ENCODE assay signal across 35 cellular contexts in the genomic region with DNA sequence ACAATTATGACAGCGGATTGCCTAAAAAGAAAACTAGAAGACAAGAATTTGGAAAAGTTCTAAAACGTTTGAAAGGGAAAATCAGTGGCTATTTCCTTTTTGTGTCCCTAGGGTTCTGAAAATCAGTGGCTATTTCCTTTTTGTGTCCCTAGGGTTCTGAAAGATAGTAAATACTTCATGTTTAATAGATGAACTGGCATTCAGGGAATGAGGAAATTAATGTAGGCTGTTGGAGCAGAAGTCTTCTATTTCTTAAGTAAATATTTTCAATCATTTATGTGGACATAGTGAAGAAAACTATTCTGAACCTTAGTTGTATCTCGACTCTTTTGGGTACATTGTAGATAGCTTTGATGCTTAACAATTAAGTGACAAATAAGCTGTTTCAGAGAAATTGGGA.
"Had no signal": no experiment of that assay in that cellular context is flagged by ENCODE, and none has a peak within 500 bp of the region (broad histone marks: within the 10 kb centered on the region; RNA-seq: fewer than 3 reads in every experiment).

No MANE protein-coding gene starts in this region.

- DNase-seq: activated CD4-positive, alpha-beta memory T cell treated with anti-CD3 and anti-CD28 coated beads for 36 hours; activated CD4-positive, alpha-beta T cell treated with anti-CD3 and anti-CD28 coated beads for 36 hours; activated CD4-positive, CD25-positive, alpha-beta regulatory T cell; activated CD4-positive, CD25-positive, alpha-beta regulatory T cell treated with anti-CD3 and anti-CD28 coated beads, Interleukin-2, amount 50 U/mL, for 72 hours; activated CD8-positive, alpha-beta memory T cell treated with anti-CD3 and anti-CD28 coated beads, Interleukin-2, amount 10 ng/mL, durations not matched to agents 7 days and 5 days; activated CD8-positive, alpha-beta memory T cell treated with anti-CD3 and anti-CD28 coated beads, Interleukin-2, amount 50 U/mL, for 4 hours; activated CD8-positive, alpha-beta T cell treated with anti-CD3 and anti-CD28 coated beads, Interleukin-2, amount 10 ng/mL, durations not matched to agents 7 days and 5 days; activated effector memory CD4-positive, alpha-beta T cell treated with anti-CD3 and anti-CD28 coated beads, Interleukin-2, amount 50 U/mL, for 16 hours; activated naive CD4-positive, alpha-beta T cell treated with anti-CD3 and anti-CD28 coated beads for 36 hours; activated naive CD8-positive, alpha-beta T cell treated with anti-CD3 and anti-CD28 coated beads for 36 hours; activated naive CD8-positive, alpha-beta T cell treated with anti-CD3 and anti-CD28 coated beads, Interleukin-2, amount 50 U/mL, for 24 hours; activated T-cell treated with anti-CD3 and anti-CD28 coated beads, Interleukin-2, amount 50 U/mL, for 1 hour; activated T-cell treated with anti-CD3 and anti-CD28 coated beads, Interleukin-2, amount 50 U/mL, for 48 hours; adrenal gland; amygdala; aorta; central memory CD4-positive, alpha-beta T cell; cerebellar nuclear complex; colonic mucosa; effector CD8-positive, alpha-beta T cell; esophagus squamous epithelium; foreskin melanocyte; T-helper 1 cell; T-helper 17 cell; T1000 had no signal

- H3K4me1 ChIP-seq: adrenal gland, breast epithelium, colonic mucosa, esophagus squamous epithelium, gastroesophageal sphincter had no signal

- H3K4me1 Mint-ChIP-seq: activated CD4-positive, alpha-beta T cell treated with anti-CD3 and anti-CD28 coated beads for 36 hours; activated CD4-positive, alpha-beta T cell treated with anti-CD3 and anti-CD28 coated beads, Interleukin-2, amount 10 ng/mL, durations not matched to agents 24 days and 14 days; activated CD8-positive, alpha-beta memory T cell treated with anti-CD3 and anti-CD28 coated beads, Interleukin-2, amount 10 ng/mL, durations not matched to agents 7 days and 5 days; activated naive CD4-positive, alpha-beta T cell treated with anti-CD3 and anti-CD28 coated beads, Interleukin-2, amount 50 U/mL, for 24 hours; activated naive CD8-positive, alpha-beta T cell treated with anti-CD3 and anti-CD28 coated beads for 36 hours; activated naive CD8-positive, alpha-beta T cell treated with anti-CD3 and anti-CD28 coated beads, Interleukin-2, amount 50 U/mL, for 24 hours; brain; T-helper 17 cell had no signal

- H3K4me3 Mint-ChIP-seq: activated CD4-positive, alpha-beta memory T cell treated with anti-CD3 and anti-CD28 coated beads for 36 hours; activated CD4-positive, alpha-beta T cell treated with anti-CD3 and anti-CD28 coated beads for 36 hours; activated CD4-positive, alpha-beta T cell treated with anti-CD3 and anti-CD28 coated beads, Interleukin-2, amount 10 ng/mL, durations not matched to agents 24 days and 14 days; activated CD8-positive, alpha-beta memory T cell treated with anti-CD3 and anti-CD28 coated beads, Interleukin-2, amount 10 ng/mL, durations not matched to agents 7 days and 5 days; activated CD8-positive, alpha-beta T cell treated with anti-CD3 and anti-CD28 coated beads, Interleukin-2, amount 10 ng/mL, durations not matched to agents 7 days and 5 days; activated naive CD4-positive, alpha-beta T cell treated with anti-CD3 and anti-CD28 coated beads for 36 hours; activated naive CD4-positive, alpha-beta T cell treated with anti-CD3 and anti-CD28 coated beads, Interleukin-2, amount 50 U/mL, for 24 hours; activated naive CD8-positive, alpha-beta T cell treated with anti-CD3 and anti-CD28 coated beads for 36 hours; activated naive CD8-positive, alpha-beta T cell treated with anti-CD3 and anti-CD28 coated beads, Interleukin-2, amount 50 U/mL, for 24 hours; activated T-helper 1 cell treated with anti-CD3 and anti-CD28 coated beads, Interleukin-12 subunit alpha, Interleukin-12 subunit beta, Interleukin-2, Interleukin-4 antibody, amounts not matched to agents 30 ng/mL and 10 ng/mL and 1 ng/mL, durations not matched to agents 14 hours and 24 hours and 36 hours; brain; T-helper 17 cell; T-helper 2 cell treated with Interferon-gamma antibody and Interleukin-4, amounts not matched to agents 5 μg/mL and 100 μg/mL, for 36 hours had no signal

- H3K27ac Mint-ChIP-seq: activated CD4-positive, alpha-beta memory T cell treated with anti-CD3 and anti-CD28 coated beads for 36 hours; activated CD4-positive, alpha-beta T cell treated with anti-CD3 and anti-CD28 coated beads for 36 hours; activated CD4-positive, alpha-beta T cell treated with anti-CD3 and anti-CD28 coated beads, Interleukin-2, amount 10 ng/mL, durations not matched to agents 24 days and 14 days; activated CD8-positive, alpha-beta memory T cell treated with anti-CD3 and anti-CD28 coated beads, Interleukin-2, amount 10 ng/mL, durations not matched to agents 7 days and 5 days; activated CD8-positive, alpha-beta T cell treated with anti-CD3 and anti-CD28 coated beads, Interleukin-2, amount 10 ng/mL, durations not matched to agents 7 days and 5 days; activated naive CD4-positive, alpha-beta T cell treated with anti-CD3 and anti-CD28 coated beads for 36 hours; activated naive CD4-positive, alpha-beta T cell treated with anti-CD3 and anti-CD28 coated beads, Interleukin-2, amount 50 U/mL, for 24 hours; activated naive CD8-positive, alpha-beta T cell treated with anti-CD3 and anti-CD28 coated beads for 36 hours; activated naive CD8-positive, alpha-beta T cell treated with anti-CD3 and anti-CD28 coated beads, Interleukin-2, amount 50 U/mL, for 24 hours; activated T-helper 1 cell treated with anti-CD3 and anti-CD28 coated beads, Interleukin-12 subunit alpha, Interleukin-12 subunit beta, Interleukin-2, Interleukin-4 antibody, amounts not matched to agents 30 ng/mL and 10 ng/mL and 1 ng/mL, durations not matched to agents 14 hours and 24 hours and 36 hours; activated T-helper 2 cell treated with anti-CD3 and anti-CD28 coated beads, Interferon-gamma antibody, Interleukin-2, Interleukin-4, amounts not matched to agents 10 μg/mL and 5 μg/mL and 100 μg/mL, durations not matched to agents 14 hours and 24 hours and 36 hours; brain; T-helper 17 cell; T-helper 2 cell treated with Interferon-gamma antibody and Interleukin-4, amounts not matched to agents 5 μg/mL and 100 μg/mL, for 36 hours had no signal

- H3K9me3 ChIP-seq: adrenal gland, breast epithelium, colonic mucosa, esophagus squamous epithelium, gastroesophageal sphincter had no signal

- H3K36me3 Mint-ChIP-seq: activated CD4-positive, alpha-beta memory T cell treated with anti-CD3 and anti-CD28 coated beads for 36 hours; activated CD8-positive, alpha-beta memory T cell treated with anti-CD3 and anti-CD28 coated beads, Interleukin-2, amount 10 ng/mL, durations not matched to agents 7 days and 5 days; activated naive CD4-positive, alpha-beta T cell treated with anti-CD3 and anti-CD28 coated beads, Interleukin-2, amount 50 U/mL, for 24 hours; activated naive CD8-positive, alpha-beta T cell treated with anti-CD3 and anti-CD28 coated beads for 36 hours; brain had no signal

- H3K36me3 ChIP-seq: adrenal gland, breast epithelium, cardiac muscle cell, colonic mucosa, esophagus squamous epithelium, gastroesophageal sphincter had no signal

- H3K27me3 ChIP-seq: adrenal gland, breast epithelium, cardiac muscle cell, colonic mucosa, esophagus squamous epithelium had no signal

- H3K27ac ChIP-seq: adrenal gland, breast epithelium, cardiac muscle cell, colonic mucosa, epithelial cell of prostate, esophagus squamous epithelium, gastroesophageal sphincter had no signal

- H3K9me3 Mint-ChIP-seq: activated CD4-positive, alpha-beta T cell treated with anti-CD3 and anti-CD28 coated beads, Interleukin-2, amount 10 ng/mL, durations not matched to agents 24 days and 14 days; activated naive CD4-positive, alpha-beta T cell treated with anti-CD3 and anti-CD28 coated beads for 36 hours; activated naive CD4-positive, alpha-beta T cell treated with anti-CD3 and anti-CD28 coated beads, Interleukin-2, amount 50 U/mL, for 24 hours; activated naive CD8-positive, alpha-beta T cell treated with anti-CD3 and anti-CD28 coated beads for 36 hours had no signal

- H3K4me3 ChIP-seq: adrenal gland, breast epithelium, cardiac muscle cell, colonic mucosa, esophagus squamous epithelium, gastroesophageal sphincter had no signal

- H3K27me3 Mint-ChIP-seq: activated CD4-positive, alpha-beta memory T cell treated with anti-CD3 and anti-CD28 coated beads for 36 hours; activated CD4-positive, alpha-beta T cell treated with anti-CD3 and anti-CD28 coated beads for 36 hours; activated CD4-positive, alpha-beta T cell treated with anti-CD3 and anti-CD28 coated beads, Interleukin-2, amount 10 ng/mL, durations not matched to agents 24 days and 14 days; activated CD8-positive, alpha-beta memory T cell treated with anti-CD3 and anti-CD28 coated beads, Interleukin-2, amount 10 ng/mL, durations not matched to agents 7 days and 5 days; activated naive CD4-positive, alpha-beta T cell treated with anti-CD3 and anti-CD28 coated beads, Interleukin-2, amount 50 U/mL, for 24 hours; T-helper 17 cell had no signal

- ATAC-seq: activated CD4-positive, alpha-beta T cell treated with anti-CD3 and anti-CD28 coated beads for 36 hours; activated CD8-positive, alpha-beta memory T cell treated with anti-CD3 and anti-CD28 coated beads, Interleukin-2, amount 10 ng/mL, durations not matched to agents 7 days and 5 days; activated CD8-positive, alpha-beta T cell treated with anti-CD3 and anti-CD28 coated beads, Interleukin-2, amount 10 ng/mL, durations not matched to agents 7 days and 5 days; activated naive CD8-positive, alpha-beta T cell treated with anti-CD3 and anti-CD28 coated beads, Interleukin-2, amount 50 U/mL, for 24 hours; gastroesophageal sphincter; T-helper 17 cell had no signal
